Comparison of ENCODE assay signal across 10 cellular contexts in the genomic region with DNA sequence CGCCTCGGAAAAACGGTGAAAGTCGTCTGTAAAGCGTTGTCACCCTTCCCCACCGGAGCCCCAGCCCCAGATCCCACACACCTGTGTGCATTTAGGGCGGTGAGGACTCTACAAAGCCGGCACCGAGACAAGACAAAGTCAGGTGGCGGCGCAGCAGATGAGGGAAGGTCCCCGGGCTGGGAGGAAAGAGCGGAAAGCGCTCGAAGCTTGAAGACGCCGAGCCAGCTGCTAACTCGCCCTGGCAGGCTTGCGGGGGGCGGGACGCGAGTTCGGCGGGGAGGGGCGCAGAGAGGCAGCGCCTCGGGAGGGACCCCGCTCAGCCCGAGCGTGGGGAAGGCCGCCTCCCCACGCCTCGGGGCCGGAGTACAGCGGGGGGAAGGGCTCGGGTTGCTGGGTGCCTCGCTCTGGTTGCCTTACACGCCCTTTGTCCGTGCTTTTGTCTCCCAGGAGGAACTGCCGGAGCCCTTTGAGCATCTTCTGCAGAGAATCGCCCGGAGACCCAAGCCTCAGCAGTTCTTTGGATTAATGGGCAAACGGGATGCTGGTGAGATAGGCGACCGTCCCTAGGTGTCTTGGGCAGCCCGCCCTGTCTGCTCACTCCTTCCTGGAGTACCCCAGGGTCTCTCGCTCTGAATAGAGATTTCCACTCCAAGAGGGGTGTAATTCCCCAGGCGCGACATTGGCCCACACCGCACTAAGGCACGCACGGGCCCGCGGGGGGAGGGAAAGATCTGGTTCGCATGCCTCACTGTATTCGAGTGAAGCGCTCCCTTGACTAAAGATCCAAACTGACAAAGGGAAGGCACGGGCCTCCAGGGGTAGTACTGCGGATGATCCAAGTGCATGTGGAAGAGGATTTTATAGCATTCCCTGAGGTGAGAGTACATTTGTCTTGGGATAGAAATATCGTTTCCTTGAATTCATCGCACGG. TPM values are rescaled to one million over a fixed set of nuclear protein-coding genes. Genes with fewer than 3 reads are reported as not detected.
DNase-seq lines count a peak whose midpoint lies in the region; ATAC-seq, FAIRE-seq and TF ChIP-seq lines count a peak whose summit lies in the region.
"Had no signal": no experiment of that assay in that cellular context is flagged by ENCODE, and none has a peak within 500 bp of the region (broad histone marks: within the 10 kb centered on the region; RNA-seq: fewer than 3 reads in every experiment).

No MANE protein-coding gene starts in this region.

- no peak overlapping the region for H2AFZ ChIP-seq in HepG2 (ENCODE audit: low read length)

- no peaks in the 10 kb centered on the region for H3K9me3 Mint-ChIP-seq in T-helper 2 cell treated with Interferon-gamma antibody and Interleukin-4, amounts not matched to agents 5 μg/mL and 100 μg/mL, for 36 hours
- no peaks in the 10 kb centered on the region for H3K9me3 Mint-ChIP-seq in activated T-helper 17 cell treated with anti-CD3 and anti-CD28 coated beads, Interleukin-2, amount 50 U/mL, for 72 hours

- H3K4me1 Mint-ChIP-seq in T-helper 2 cell treated with Interferon-gamma antibody and Interleukin-4, amounts not matched to agents 5 μg/mL and 100 μg/mL, for 36 hours (ENCODE audit: low read depth) = peaks cover 4% of the 10 kb centered on the region
- no peaks in the 10 kb centered on the region for H3K4me1 Mint-ChIP-seq in activated T-helper 17 cell treated with anti-CD3 and anti-CD28 coated beads, Interleukin-2, amount 50 U/mL, for 72 hours

- peak overlapping the region; percentile 36 for H3K27ac Mint-ChIP-seq in T-helper 2 cell treated with Interferon-gamma antibody and Interleukin-4, amounts not matched to agents 5 μg/mL and 100 μg/mL, for 36 hours
- no peak overlapping the region for H3K27ac Mint-ChIP-seq in activated T-helper 17 cell treated with anti-CD3 and anti-CD28 coated beads, Interleukin-2, amount 50 U/mL, for 72 hours

- H3K4me3 ChIP-seq in HepG2 (replicated peaks in 1 of 3; ENCODE audit: insufficient read depth in 1 of 3, low read depth in 2 of 3, low read length in 3 of 3) (no peak overlapping the region), adrenal gland (no peak overlapping the region)

- TF ChIP-seq EP300 in HepG2 (IDR thresholded peaks at IDR 0.05; ENCODE audit: low read depth in 2 of 2, low read length in 2 of 2) (no peak), HepG2 (CRISPR knock-in tag; IDR thresholded peaks at IDR 0.05; ENCODE audit: borderline replicate concordance) (no peak)

- no peak for ATAC-seq in activated T-helper 17 cell treated with anti-CD3 and anti-CD28 coated beads, Interleukin-2, amount 50 U/mL, for 72 hours (replicated peaks)
- ATAC-seq in HepG2 = no peak

- intact Hi-C loops in HepG2 (cut with micrococcal nuclease; ENCODE audit: unreplicated experiment) (no loop called here), adrenal gland (cut with DNase I) (no loop called here)

- CTCF ChIA-PET in HepG2 (lab: Yijun Ruan, JAX; ENCODE audit: low intra/inter-chr PET ratio, low total read pairs) = no interaction called here

- H3K27me3 ChIP-seq in HepG2 (ENCODE audit: control insufficient read depth in 1 of 2, insufficient read depth in 2 of 2, low read length in 2 of 2) (peaks cover 0 to 27% of the 10 kb centered on the region in 2 experiments; a peak in 2 of 5 replicates), adrenal gland (peaks cover 52% of the 10 kb centered on the region)

- no peak overlapping the region for H3K4me3 Mint-ChIP-seq in T-helper 2 cell treated with Interferon-gamma antibody and Interleukin-4, amounts not matched to agents 5 μg/mL and 100 μg/mL, for 36 hours
- peak overlapping the region; percentile 23 for H3K4me3 Mint-ChIP-seq in activated T-helper 17 cell treated with anti-CD3 and anti-CD28 coated beads, Interleukin-2, amount 50 U/mL, for 72 hours

- H3K27ac ChIP-seq in HepG2 (ENCODE audit: extremely low read length, insufficient read depth, low read length) (no peak overlapping the region), adrenal gland (no peak overlapping the region)

- H3K36me3 Mint-ChIP-seq in T-helper 2 cell treated with Interferon-gamma antibody and Interleukin-4, amounts not matched to agents 5 μg/mL and 100 μg/mL, for 36 hours (ENCODE audit: low read depth) = peaks cover 1% of the 10 kb centered on the region
- H3K36me3 Mint-ChIP-seq in activated T-helper 17 cell treated with anti-CD3 and anti-CD28 coated beads, Interleukin-2, amount 50 U/mL, for 72 hours (ENCODE audit: low read depth) = no peaks in the 10 kb centered on the region

- peaks cover 60% of the 10 kb centered on the region for H3K27me3 Mint-ChIP-seq in T-helper 2 cell treated with Interferon-gamma antibody and Interleukin-4, amounts not matched to agents 5 μg/mL and 100 μg/mL, for 36 hours (ENCODE audit: low read depth)
- H3K27me3 Mint-ChIP-seq in activated T-helper 17 cell treated with anti-CD3 and anti-CD28 coated beads, Interleukin-2, amount 50 U/mL, for 72 hours = peaks cover 66% of the 10 kb centered on the region

- H3K36me3 ChIP-seq in HepG2 (replicated peaks in 1 of 2; ENCODE audit: control insufficient read depth in 1 of 2, insufficient read depth in 2 of 2, low read length in 2 of 2) (no peaks in the 10 kb centered on the region), adrenal gland (replicated peaks in 1 of 2) (no peaks in the 10 kb centered on the region)

- no peak overlapping the region for H3K9ac ChIP-seq in HepG2 (ENCODE audit: insufficient read depth, low read depth, low read length)

- FAIRE-seq in HepG2 (lab: Jason Lieb, UNC) = no peak

- BruUV-seq in HepG2 (replicated peaks; lab: Mats Ljungman, UMichigan) = no TSS peak

- WGBS in HepG2 (ENCODE audit: low lambda C conversion rate) = 59% methylated on average over 26 of the region's 62 CpGs
- WGBS in adrenal gland, 4 donors = 3 to 8% (median 5%) methylated on average over 12 to 62 of the region's 62 CpGs

- TF ChIP-seq POLR2A in HepG2 (IDR thresholded peaks at IDR 0.05; ENCODE audit: insufficient read depth in 1 of 2, low read depth in 2 of 2, low read length in 2 of 2) = no peak
- TF ChIP-seq POLR2A in adrenal gland (IDR thresholded peaks at IDR 0.05) = no peak

- no peak for DNase-seq in T-helper 2 cell treated with Interferon-gamma antibody and Interleukin-4, amounts not matched to agents 5 μg/mL and 100 μg/mL, for 36 hours (ENCODE audit: low spot score)
- no peak for DNase-seq in T-helper 2 cell
- DNase-seq in iPS-NIHi7 (ENCODE audit: extremely low spot score) = peak; percentile 47
- DNase-seq in stimulated activated CD8-positive, alpha-beta memory T cell treated with anti-CD3 and anti-CD28 coated beads, Interleukin-4, amount 100 ng/mL, for 48 hours = peak; percentile 27
- DNase-seq in HepG2 (ENCODE audit: low spot score) = no peak
- no peak for DNase-seq in RKO (ENCODE audit: low spot score)
- no peak for DNase-seq in adrenal gland
- DNase-seq: activated CD4-positive, alpha-beta T cell treated with anti-CD3 and anti-CD28 coated beads, Interleukin-2, amount 50 U/mL, for 1 hour had no signal

- in situ Hi-C loops in HepG2 (cut with HindIII; ENCODE audit: extremely low pct_ligation_motif_present, low pct_unique_long_range_greater_than_20kb) = no loop called here

- POLR2A ChIA-PET in HepG2 (lab: Yijun Ruan, JAX) = no interaction called here

- H3K4me2 ChIP-seq in HepG2 (ENCODE audit: low read depth, low read length) = no peak overlapping the region

- H3K9me3 ChIP-seq in HepG2 (ENCODE audit: low read length) (no peaks in the 10 kb centered on the region), adrenal gland (replicated peaks in 1 of 3) (no peaks in the 10 kb centered on the region)

- no peaks in the 10 kb centered on the region for H3K79me2 ChIP-seq in HepG2 (ENCODE audit: insufficient read depth, low read length)

- no peaks in the 10 kb centered on the region for H3K4me1 ChIP-seq in HepG2 (ENCODE audit: insufficient read depth, low read length)
- H3K4me1 ChIP-seq in adrenal gland (replicated peaks in 1 of 2) = peaks cover 0 to 6% of the 10 kb centered on the region in 2 donors

- TF ChIP-seq CTCF in HepG2 (CRISPR knock-in tag; IDR thresholded peaks at IDR 0.05) (no peak), adrenal gland (IDR thresholded peaks at IDR 0.05) (no peak)

- TF ChIP-seq RAD21 in HepG2 (CRISPR knock-in tag; IDR thresholded peaks at IDR 0.05) = no peak

- H4K20me1 ChIP-seq in HepG2 (ENCODE audit: insufficient read depth, low read length) = no peaks in the 10 kb centered on the region

TF ChIP-seq in HepG2, 621 proteins besides CTCF, POLR2A, EP300 and RAD21 (continues in another document):
- TF ChIP-seq ZNF232 (CRISPR knock-in tag; IDR thresholded peaks at IDR 0.05; ENCODE audit: borderline replicate concordance) = no peak
- TF ChIP-seq REXO4 (CRISPR knock-in tag; IDR thresholded peaks at IDR 0.05; ENCODE audit: borderline replicate concordance) = no peak

RNA-seq across cellular contexts. Expression of gene TAC1, which starts 1.7 kb away (rescaled TPM):
- total RNA-seq in activated T-helper 17 cell treated with anti-CD3 and anti-CD28 coated beads, Interleukin-2, amount 50 U/mL, for 72 hours = not detected
- not detected in 2 replicates for total RNA-seq in HepG2 (2016; rRNA removed; fragmentation: Illumina TruSeq; extraction: Trizol)
- total RNA-seq in HepG2 (2016; cell fraction: cytosol; rRNA removed; fragmentation: Illumina TruSeq; extraction: Trizol; ENCODE audit: low read depth) = not detected in 2 replicates
- total RNA-seq in HepG2 (2016; cell fraction: insoluble cytoplasmic fraction; rRNA removed; fragmentation: Illumina TruSeq; extraction: Trizol) = not detected in 2 replicates
- not detected in 2 replicates for total RNA-seq in HepG2 (2016; cell fraction: membrane; rRNA removed; fragmentation: Illumina TruSeq; extraction: Trizol)
- not detected in 2 replicates for total RNA-seq in HepG2 (2016; cell fraction: nucleus; rRNA removed; fragmentation: Illumina TruSeq; extraction: Trizol)
- polyA plus RNA-seq in HepG2 (2011; rRNA removed) = not detected in 2 replicates
- not detected in 2 replicates for polyA plus RNA-seq in HepG2 (2011; cell fraction: cytosol; rRNA removed)
- polyA plus RNA-seq in HepG2 (2011; cell fraction: nucleus; rRNA removed) = not detected in 2 replicates
- polyA plus RNA-seq in HepG2 (2012) = not detected in 2 replicates
- not detected in 2 replicates for polyA plus RNA-seq in HepG2 (2016; cell fraction: cytosol; fragmentation: Illumina TruSeq; extraction: Trizol; ENCODE audit: low read depth)
- not detected in 2 replicates for polyA plus RNA-seq in HepG2 (2016; cell fraction: insoluble cytoplasmic fraction; fragmentation: Illumina TruSeq; extraction: Trizol; ENCODE audit: low read depth)
- not detected in 2 replicates for polyA plus RNA-seq in HepG2 (2016; cell fraction: membrane; fragmentation: Illumina TruSeq; extraction: Trizol; ENCODE audit: low read depth)
- polyA plus RNA-seq in HepG2 (2016; cell fraction: nucleus; fragmentation: Illumina TruSeq; extraction: Trizol; ENCODE audit: insufficient read depth, low read depth) = not detected in 2 replicates
- not detected in 2 replicates for polyA minus RNA-seq in HepG2 (2011; rRNA and poly(A)+ RNA removed; ENCODE audit: low replicate concordance)
- polyA minus RNA-seq in HepG2 (2011; cell fraction: cytosol; rRNA and poly(A)+ RNA removed) = not detected in 2 replicates
- not detected in 2 replicates for polyA minus RNA-seq in HepG2 (2011; cell fraction: nucleus; rRNA and poly(A)+ RNA removed)
- 10 to 100 TPM in 1 of 8 donors, 1 to 10 TPM in 7; 1.3 to 12.0 (median 4.2) TPM for total RNA-seq in adrenal gland
- polyA plus RNA-seq in adrenal gland = 1 to 10 TPM; 1.4 to 5.0 (median 4.3) TPM
- total RNA-seq: dermis microvascular lymphatic vessel endothelial cell had no signal

Comparison
In these comparisons a context has a peak if more than half of its experiments do, and no peak if none do; other contexts are left out.
1. DNase-seq: peak in iPS-NIHi7 (single experiment) and stimulated activated CD8-positive, alpha-beta memory T cell treated with anti-CD3 and anti-CD28 coated beads, Interleukin-4, amount 100 ng/mL, for 48 hours (single experiment); none in T-helper 2 cell treated with Interferon-gamma antibody and Interleukin-4, amounts not matched to agents 5 μg/mL and 100 μg/mL, for 36 hours (single experiment), T-helper 2 cell (0 of 5), HepG2 (single experiment), RKO (single experiment) and adrenal gland (0 of 7).